In genomic region chr4:70687821-70688794, GRCh38 we compare ENCODE assay signal across 1 cellular context.
TF ChIP-seq lines count a peak whose summit lies in the region.

A gene with protein sequence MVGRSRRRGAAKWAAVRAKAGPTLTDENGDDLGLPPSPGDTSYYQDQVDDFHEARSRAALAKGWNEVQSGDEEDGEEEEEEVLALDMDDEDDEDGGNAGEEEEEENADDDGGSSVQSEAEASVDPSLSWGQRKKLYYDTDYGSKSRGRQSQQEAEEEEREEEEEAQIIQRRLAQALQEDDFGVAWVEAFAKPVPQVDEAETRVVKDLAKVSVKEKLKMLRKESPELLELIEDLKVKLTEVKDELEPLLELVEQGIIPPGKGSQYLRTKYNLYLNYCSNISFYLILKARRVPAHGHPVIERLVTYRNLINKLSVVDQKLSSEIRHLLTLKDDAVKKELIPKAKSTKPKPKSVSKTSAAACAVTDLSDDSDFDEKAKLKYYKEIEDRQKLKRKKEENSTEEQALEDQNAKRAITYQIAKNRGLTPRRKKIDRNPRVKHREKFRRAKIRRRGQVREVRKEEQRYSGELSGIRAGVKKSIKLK (plus strand): TSS chr4:70688532. CDS start chr4:70688678, 146 bp downstream.

TF ChIP-seq in HepG2, 621 proteins besides CTCF, POLR2A, EP300 and RAD21 (continued from another document and continues in another):
- TF ChIP-seq, protein P1, sequence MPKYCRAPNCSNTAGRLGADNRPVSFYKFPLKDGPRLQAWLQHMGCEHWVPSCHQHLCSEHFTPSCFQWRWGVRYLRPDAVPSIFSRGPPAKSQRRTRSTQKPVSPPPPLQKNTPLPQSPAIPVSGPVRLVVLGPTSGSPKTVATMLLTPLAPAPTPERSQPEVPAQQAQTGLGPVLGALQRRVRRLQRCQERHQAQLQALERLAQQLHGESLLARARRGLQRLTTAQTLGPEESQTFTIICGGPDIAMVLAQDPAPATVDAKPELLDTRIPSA (CRISPR knock-in tag; IDR thresholded peaks at IDR 0.05; ENCODE audit: borderline replicate concordance), result no peak; the same call in 1 of the 2 replicates
- TF ChIP-seq, protein P2, sequence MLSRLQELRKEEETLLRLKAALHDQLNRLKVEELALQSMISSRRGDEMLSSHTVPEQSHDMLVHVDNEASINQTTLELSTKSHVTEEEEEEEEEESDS (CRISPR knock-in tag; IDR thresholded peaks at IDR 0.05; ENCODE audit: borderline replicate concordance), result no peak
- TF ChIP-seq ZNF263 (CRISPR knock-in tag; IDR thresholded peaks at IDR 0.05), result no peak; the same call in 1 of the 2 replicates
- TF ChIP-seq SP4 (CRISPR knock-in tag; IDR thresholded peaks at IDR 0.05), result peak; percentile 73
- peak; percentile 93 for TF ChIP-seq HOXA5 (CRISPR knock-in tag; IDR thresholded peaks at IDR 0.05)
- TF ChIP-seq HCFC1 (IDR thresholded peaks at IDR 0.05; ENCODE audit: low read depth, low read length), result peak; percentile 73
- TF ChIP-seq MAFF (IDR thresholded peaks at IDR 0.05; ENCODE audit: low read depth, low read length), result no peak
- TF ChIP-seq STAT5B (CRISPR knock-in tag; IDR thresholded peaks at IDR 0.05), result no peak; the same call in 1 of the 2 replicates
- TF ChIP-seq, protein P3, sequence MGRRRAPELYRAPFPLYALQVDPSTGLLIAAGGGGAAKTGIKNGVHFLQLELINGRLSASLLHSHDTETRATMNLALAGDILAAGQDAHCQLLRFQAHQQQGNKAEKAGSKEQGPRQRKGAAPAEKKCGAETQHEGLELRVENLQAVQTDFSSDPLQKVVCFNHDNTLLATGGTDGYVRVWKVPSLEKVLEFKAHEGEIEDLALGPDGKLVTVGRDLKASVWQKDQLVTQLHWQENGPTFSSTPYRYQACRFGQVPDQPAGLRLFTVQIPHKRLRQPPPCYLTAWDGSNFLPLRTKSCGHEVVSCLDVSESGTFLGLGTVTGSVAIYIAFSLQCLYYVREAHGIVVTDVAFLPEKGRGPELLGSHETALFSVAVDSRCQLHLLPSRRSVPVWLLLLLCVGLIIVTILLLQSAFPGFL (CRISPR knock-in tag; IDR thresholded peaks at IDR 0.05), result peak; percentile 46; the same call in 1 of the 2 replicates
- peak; percentile 69 for TF ChIP-seq PRDM15 (CRISPR knock-in tag; IDR thresholded peaks at IDR 0.05)
- TF ChIP-seq, protein P4, sequence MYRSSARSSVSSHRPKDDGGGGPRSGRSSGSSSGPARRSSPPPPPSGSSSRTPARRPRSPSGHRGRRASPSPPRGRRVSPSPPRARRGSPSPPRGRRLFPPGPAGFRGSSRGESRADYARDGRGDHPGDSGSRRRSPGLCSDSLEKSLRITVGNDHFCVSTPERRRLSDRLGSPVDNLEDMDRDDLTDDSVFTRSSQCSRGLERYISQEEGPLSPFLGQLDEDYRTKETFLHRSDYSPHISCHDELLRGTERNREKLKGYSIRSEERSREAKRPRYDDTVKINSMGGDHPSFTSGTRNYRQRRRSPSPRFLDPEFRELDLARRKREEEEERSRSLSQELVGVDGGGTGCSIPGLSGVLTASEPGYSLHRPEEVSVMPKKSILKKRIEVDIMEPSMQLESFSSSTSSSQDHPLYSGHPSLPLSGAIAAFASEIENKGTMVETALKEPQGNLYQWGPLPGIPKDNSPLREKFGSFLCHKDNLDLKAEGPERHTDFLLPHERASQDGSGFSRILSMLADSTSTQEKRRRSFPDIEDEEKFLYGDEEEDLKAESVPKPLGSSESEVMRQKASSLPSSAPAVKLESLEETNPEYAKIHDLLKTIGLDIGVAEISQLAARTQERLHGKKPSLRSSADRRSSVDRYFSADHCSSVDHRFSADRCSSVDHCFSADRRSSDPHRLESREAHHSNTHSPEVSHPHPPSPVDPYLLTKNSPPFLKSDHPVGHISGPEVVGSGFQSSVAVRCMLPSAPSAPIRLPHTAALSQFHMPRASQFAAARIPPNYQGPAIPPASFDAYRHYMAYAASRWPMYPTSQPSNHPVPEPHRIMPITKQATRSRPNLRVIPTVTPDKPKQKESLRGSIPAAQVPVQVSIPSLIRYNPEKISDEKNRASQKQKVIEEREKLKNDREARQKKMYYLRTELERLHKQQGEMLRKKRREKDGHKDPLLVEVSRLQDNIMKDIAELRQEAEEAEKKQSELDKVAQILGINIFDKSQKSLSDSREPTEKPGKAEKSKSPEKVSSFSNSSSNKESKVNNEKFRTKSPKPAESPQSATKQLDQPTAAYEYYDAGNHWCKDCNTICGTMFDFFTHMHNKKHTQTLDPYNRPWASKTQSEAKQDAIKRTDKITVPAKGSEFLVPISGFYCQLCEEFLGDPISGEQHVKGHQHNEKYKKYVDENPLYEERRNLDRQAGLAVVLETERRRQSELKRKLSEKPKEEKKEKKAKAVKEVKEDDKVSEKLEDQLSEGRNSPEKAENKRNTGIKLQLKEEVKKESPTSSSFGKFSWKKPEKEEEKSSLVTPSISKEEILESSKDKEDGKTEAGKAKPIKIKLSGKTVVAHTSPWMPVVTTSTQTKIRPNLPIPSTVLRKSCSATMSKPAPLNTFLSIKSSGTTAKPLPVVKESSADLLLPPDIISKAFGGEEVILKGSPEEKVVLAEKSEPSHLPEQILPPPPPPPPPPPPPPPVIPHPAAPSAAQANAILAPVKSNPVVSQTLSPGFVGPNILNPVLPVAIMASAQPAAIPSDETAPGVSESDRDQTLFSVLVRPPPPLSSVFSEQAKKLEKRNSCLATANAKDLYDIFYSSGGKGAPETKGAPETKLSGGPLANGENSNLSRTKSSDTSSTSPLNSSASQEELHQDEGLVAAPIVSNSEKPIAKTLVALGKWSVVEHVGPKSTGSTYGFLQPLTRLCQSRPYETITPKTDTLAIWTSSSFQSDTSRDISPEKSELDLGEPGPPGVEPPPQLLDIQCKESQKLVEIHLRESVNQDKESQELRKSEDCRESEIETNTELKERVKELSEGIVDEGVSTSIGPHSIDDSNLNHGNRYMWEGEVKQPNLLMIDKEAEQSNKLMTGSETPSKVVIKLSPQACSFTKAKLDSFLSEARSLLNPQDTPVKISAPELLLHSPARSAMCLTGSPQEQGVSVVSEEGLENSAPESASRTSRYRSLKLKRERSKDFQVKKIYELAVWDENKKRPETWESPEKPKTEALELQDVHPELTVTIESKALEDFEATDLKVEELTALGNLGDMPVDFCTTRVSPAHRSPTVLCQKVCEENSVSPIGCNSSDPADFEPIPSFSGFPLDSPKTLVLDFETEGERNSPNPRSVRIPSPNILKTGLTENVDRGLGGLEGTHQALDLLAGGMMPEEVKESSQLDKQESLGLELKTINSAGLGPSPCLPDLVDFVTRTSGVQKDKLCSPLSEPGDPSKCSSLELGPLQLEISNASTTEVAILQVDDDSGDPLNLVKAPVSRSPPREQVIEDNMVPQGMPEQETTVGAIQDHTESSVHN (CRISPR knock-in tag; IDR thresholded peaks at IDR 0.05), result no peak
- peak; percentile 89 for TF ChIP-seq ARNTL (CRISPR knock-in tag; IDR thresholded peaks at IDR 0.05)
- TF ChIP-seq DR1 (CRISPR knock-in tag; IDR thresholded peaks at IDR 0.05), result 0 out of 2 replicates have a peak, but pooled peaks have one; percentile 68
- TF ChIP-seq HNF4A (CRISPR knock-in tag; IDR thresholded peaks at IDR 0.05), result peak; percentile 43
- TF ChIP-seq JUN (CRISPR knock-in tag; IDR thresholded peaks at IDR 0.05), result peak; percentile 69
- no peak for TF ChIP-seq IKZF1 (IDR thresholded peaks at IDR 0.05)
- no peak for TF ChIP-seq ATM (IDR thresholded peaks at IDR 0.05; ENCODE audit: borderline replicate concordance)
- peak; percentile 95 for TF ChIP-seq ZNF124 (CRISPR knock-in tag; IDR thresholded peaks at IDR 0.05)
- no peak for TF ChIP-seq RORA (CRISPR knock-in tag; IDR thresholded peaks at IDR 0.05)
- TF ChIP-seq KAT7 (CRISPR knock-in tag; IDR thresholded peaks at IDR 0.05; ENCODE audit: borderline replicate concordance), result no peak; the same call in 1 of the 2 replicates
- peak; percentile 84; the same call in 1 of the 2 replicates for TF ChIP-seq ZNF615 (CRISPR knock-in tag; IDR thresholded peaks at IDR 0.05; ENCODE audit: borderline replicate concordance)
- no peak for TF ChIP-seq ZSCAN30 (CRISPR knock-in tag; IDR thresholded peaks at IDR 0.05)
- no peak for TF ChIP-seq ZNF225 (CRISPR knock-in tag; IDR thresholded peaks at IDR 0.05)
- peak; percentile 88 for TF ChIP-seq ZNF777 (CRISPR knock-in tag; IDR thresholded peaks at IDR 0.05)
- no peak for TF ChIP-seq TEF (CRISPR knock-in tag; IDR thresholded peaks at IDR 0.05)
- TF ChIP-seq TBL1XR1 (IDR thresholded peaks at IDR 0.05; ENCODE audit: borderline replicate concordance, low read length, partially characterized antibody), result peak; percentile 74
- TF ChIP-seq ZFAT (CRISPR knock-in tag; conservative IDR thresholded peaks at IDR 0.05), result 0 out of 2 replicates have a peak, but pooled peaks have one; percentile 16
- TF ChIP-seq, protein P5, sequence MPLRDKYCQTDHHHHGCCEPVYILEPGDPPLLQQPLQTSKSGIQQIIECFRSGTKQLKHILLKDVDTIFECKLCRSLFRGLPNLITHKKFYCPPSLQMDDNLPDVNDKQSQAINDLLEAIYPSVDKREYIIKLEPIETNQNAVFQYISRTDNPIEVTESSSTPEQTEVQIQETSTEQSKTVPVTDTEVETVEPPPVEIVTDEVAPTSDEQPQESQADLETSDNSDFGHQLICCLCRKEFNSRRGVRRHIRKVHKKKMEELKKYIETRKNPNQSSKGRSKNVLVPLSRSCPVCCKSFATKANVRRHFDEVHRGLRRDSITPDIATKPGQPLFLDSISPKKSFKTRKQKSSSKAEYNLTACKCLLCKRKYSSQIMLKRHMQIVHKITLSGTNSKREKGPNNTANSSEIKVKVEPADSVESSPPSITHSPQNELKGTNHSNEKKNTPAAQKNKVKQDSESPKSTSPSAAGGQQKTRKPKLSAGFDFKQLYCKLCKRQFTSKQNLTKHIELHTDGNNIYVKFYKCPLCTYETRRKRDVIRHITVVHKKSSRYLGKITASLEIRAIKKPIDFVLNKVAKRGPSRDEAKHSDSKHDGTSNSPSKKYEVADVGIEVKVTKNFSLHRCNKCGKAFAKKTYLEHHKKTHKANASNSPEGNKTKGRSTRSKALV (CRISPR knock-in tag; IDR thresholded peaks at IDR 0.05), result peak; percentile 89
- peak; percentile 86 for TF ChIP-seq MIER2 (CRISPR knock-in tag; IDR thresholded peaks at IDR 0.05)
- TF ChIP-seq FOSL1 (CRISPR knock-in tag; IDR thresholded peaks at IDR 0.05; ENCODE audit: borderline replicate concordance), result no peak
- TF ChIP-seq, protein P6, sequence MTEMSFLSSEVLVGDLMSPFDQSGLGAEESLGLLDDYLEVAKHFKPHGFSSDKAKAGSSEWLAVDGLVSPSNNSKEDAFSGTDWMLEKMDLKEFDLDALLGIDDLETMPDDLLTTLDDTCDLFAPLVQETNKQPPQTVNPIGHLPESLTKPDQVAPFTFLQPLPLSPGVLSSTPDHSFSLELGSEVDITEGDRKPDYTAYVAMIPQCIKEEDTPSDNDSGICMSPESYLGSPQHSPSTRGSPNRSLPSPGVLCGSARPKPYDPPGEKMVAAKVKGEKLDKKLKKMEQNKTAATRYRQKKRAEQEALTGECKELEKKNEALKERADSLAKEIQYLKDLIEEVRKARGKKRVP (CRISPR knock-in tag; IDR thresholded peaks at IDR 0.05), result 0 out of 4 replicates have a peak, but pooled peaks of 1 of the 2 experiments have one; percentile 30
- peak; percentile 62 for TF ChIP-seq ZNF563 (CRISPR knock-in tag; IDR thresholded peaks at IDR 0.05)
- no peak for TF ChIP-seq FOXA1 (IDR thresholded peaks at IDR 0.05)
- no peak; the same call in 1 of the 2 replicates for TF ChIP-seq FOXA1 (CRISPR knock-in tag; IDR thresholded peaks at IDR 0.05)
- no peak for TF ChIP-seq ZNF354B (CRISPR knock-in tag; IDR thresholded peaks at IDR 0.05)
- no peak for TF ChIP-seq ZFP62 (CRISPR knock-in tag; IDR thresholded peaks at IDR 0.05)
- TF ChIP-seq TCF7 (IDR thresholded peaks at IDR 0.05; ENCODE audit: low read depth), result no peak
- TF ChIP-seq ZNF773 (CRISPR knock-in tag; IDR thresholded peaks at IDR 0.05; ENCODE audit: borderline replicate concordance), result 0 out of 2 replicates have a peak, but pooled peaks have one; percentile 12
- TF ChIP-seq ZNF562 (CRISPR knock-in tag; IDR thresholded peaks at IDR 0.05; ENCODE audit: borderline replicate concordance), result no peak
- TF ChIP-seq, protein P7, sequence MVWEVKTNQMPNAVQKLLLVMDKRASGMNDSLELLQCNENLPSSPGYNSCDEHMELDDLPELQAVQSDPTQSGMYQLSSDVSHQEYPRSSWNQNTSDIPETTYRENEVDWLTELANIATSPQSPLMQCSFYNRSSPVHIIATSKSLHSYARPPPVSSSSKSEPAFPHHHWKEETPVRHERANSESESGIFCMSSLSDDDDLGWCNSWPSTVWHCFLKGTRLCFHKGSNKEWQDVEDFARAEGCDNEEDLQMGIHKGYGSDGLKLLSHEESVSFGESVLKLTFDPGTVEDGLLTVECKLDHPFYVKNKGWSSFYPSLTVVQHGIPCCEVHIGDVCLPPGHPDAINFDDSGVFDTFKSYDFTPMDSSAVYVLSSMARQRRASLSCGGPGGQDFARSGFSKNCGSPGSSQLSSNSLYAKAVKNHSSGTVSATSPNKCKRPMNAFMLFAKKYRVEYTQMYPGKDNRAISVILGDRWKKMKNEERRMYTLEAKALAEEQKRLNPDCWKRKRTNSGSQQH (CRISPR knock-in tag; IDR thresholded peaks at IDR 0.05; ENCODE audit: low read depth), result no peak; the same call in 1 of the 2 replicates
- TF ChIP-seq RFXANK (CRISPR knock-in tag; IDR thresholded peaks at IDR 0.05), result no peak
- TF ChIP-seq ZNF772 (CRISPR knock-in tag; IDR thresholded peaks at IDR 0.05), result peak; percentile 91
- TF ChIP-seq ZNF556 (CRISPR knock-in tag; IDR thresholded peaks at IDR 0.05; ENCODE audit: borderline replicate concordance), result peak; percentile 93
- TF ChIP-seq ERF (CRISPR knock-in tag; IDR thresholded peaks at IDR 0.05), result peak; percentile 93
- TF ChIP-seq SMAD3 (CRISPR knock-in tag; IDR thresholded peaks at IDR 0.05), result peak; percentile 95
